Comparison of ENCODE assay signal across 16 cellular contexts in genomic region chr6:137945149-137945498, GRCh38.
DNase-seq lines count a peak whose midpoint lies in the region; ATAC-seq, FAIRE-seq and TF ChIP-seq lines count a peak whose summit lies in the region.
"Had no signal": no experiment of that assay in that cellular context is flagged by ENCODE, and none has a peak within 500 bp of the region (broad histone marks: within the 10 kb centered on the region; RNA-seq: fewer than 3 reads in every experiment).

No MANE protein-coding gene starts in this region.

- DNase-seq in T-helper 1 cell, result no peak
- no peak for DNase-seq in GM23338 (ENCODE audit: low spot score)
- DNase-seq in natural killer cell, result no peak
- DNase-seq in NCI-H1694 treated with DMSO at 0.1 percent for 48 hours (lab: John Stamatoyannopoulos, UW), result no peak
- DNase-seq in NCI-H774 (lab: John Stamatoyannopoulos, UW), result no peak
- no peak for DNase-seq in small intestine
- DNase-seq: activated CD4-positive, alpha-beta T cell treated with anti-CD3 and anti-CD28 coated beads, Interleukin-2, amount 50 U/mL, for 1 hour; NCI-H1048; NK-92 treated with Interleukin-12 subunit alpha and Interleukin-12 subunit beta, amount 100 ng/mL, for 24 hours; stimulated activated CD4-positive, alpha-beta T cell treated with anti-CD3 and anti-CD28 coated beads, Interleukin-4, amount 100 ng/mL, for 1 hour; stimulated activated CD8-positive, alpha-beta memory T cell treated with anti-CD3 and anti-CD28 coated beads, Interleukin-4, amount 100 ng/mL, for 48 hours had no signal

- no peaks in the 10 kb centered on the region for H3K27me3 ChIP-seq in GM23338 (ENCODE audit: insufficient read depth)
- H3K27me3 ChIP-seq in small intestine (ENCODE audit: control insufficient read depth in 2 of 2, insufficient read depth in 2 of 2, low read length in 2 of 2), result no peaks in the 10 kb centered on the region
- H3K27me3 ChIP-seq: gastroesophageal sphincter, neutrophil, tibial nerve had no signal

- H3K79me2 ChIP-seq in GM23338 (replicated peaks; ENCODE audit: insufficient read depth), result no peaks in the 10 kb centered on the region

- ATAC-seq in GM23338 (peak; percentile 23; the same call in 1 of the 3 replicates), natural killer cell (peak in 2 of 3 donors; percentile 17 to 18)

- intact Hi-C loops in natural killer cell (cut with micrococcal nuclease), result loop anchor here (1.0 to 2.0 kb wide), 2 partner anchors 144 to 240 kb away; no protein-coding TSS in a partner anchor

- H4K20me1 ChIP-seq in GM23338 (replicated peaks; ENCODE audit: insufficient read depth), result no peaks in the 10 kb centered on the region

- 12 to 50% (median 33%) methylated on average over 3 of the region's 3 CpGs for WGBS in small intestine, 3 donors

- H3K36me3 ChIP-seq in GM23338 (ENCODE audit: insufficient read depth) (no peaks in the 10 kb centered on the region), small intestine (ENCODE audit: control insufficient read depth in 2 of 2, insufficient read depth in 2 of 2, low read length in 2 of 2) (no peaks in the 10 kb centered on the region)
- H3K36me3 ChIP-seq: gastroesophageal sphincter, neutrophil, tibial nerve had no signal

- no peaks in the 10 kb centered on the region for H3K9me3 Mint-ChIP-seq in T-helper 1 cell treated with Interleukin-12 subunit alpha and Interleukin-12 subunit beta and Interleukin-4 antibody, amounts not matched to agents 30 μg/mL and 1 μg/mL, for 36 hours
- H3K9me3 Mint-ChIP-seq in GM23338 (no peaks in the 10 kb centered on the region), natural killer cell (no peaks in the 10 kb centered on the region)

- H3K36me3 Mint-ChIP-seq in T-helper 1 cell treated with Interleukin-12 subunit alpha and Interleukin-12 subunit beta and Interleukin-4 antibody, amounts not matched to agents 30 μg/mL and 1 μg/mL, for 36 hours (ENCODE audit: low read depth), result no peaks in the 10 kb centered on the region
- H3K36me3 Mint-ChIP-seq in GM23338 (ENCODE audit: low read depth) (no peaks in the 10 kb centered on the region), natural killer cell (no peaks in the 10 kb centered on the region)

- H3K27me3 Mint-ChIP-seq in T-helper 1 cell treated with Interleukin-12 subunit alpha and Interleukin-12 subunit beta and Interleukin-4 antibody, amounts not matched to agents 30 μg/mL and 1 μg/mL, for 36 hours (ENCODE audit: low read depth), result no peaks in the 10 kb centered on the region
- no peaks in the 10 kb centered on the region for H3K27me3 Mint-ChIP-seq in GM23338 (ENCODE audit: insufficient read depth, low read depth, poor library complexity)
- no peaks in the 10 kb centered on the region for H3K27me3 Mint-ChIP-seq in natural killer cell (ENCODE audit: low read depth in 2 of 2)

- H3K4me3 ChIP-seq in GM23338 (no peak overlapping the region), small intestine (ENCODE audit: low read depth in 1 of 2, low read length in 2 of 2) (no peak overlapping the region)
- H3K4me3 ChIP-seq: gastroesophageal sphincter, tibial nerve had no signal

- H2AFZ ChIP-seq in GM23338, result no peak overlapping the region

- TF ChIP-seq CTCF in GM23338 (conservative IDR thresholded peaks at IDR 0.05; ENCODE audit: low read depth in 2 of 2), result no peak
- TF ChIP-seq CTCF in VCaP (conservative IDR thresholded peaks at IDR 0.05), result peak; percentile 51
- peak; percentile 38 for TF ChIP-seq CTCF in natural killer cell (IDR thresholded peaks at IDR 0.05)

- H3K4me1 ChIP-seq in GM23338 (ENCODE audit: insufficient read depth) (no peaks in the 10 kb centered on the region), small intestine (ENCODE audit: control insufficient read depth in 2 of 2, insufficient read depth in 1 of 2, low read depth in 1 of 2, low read length in 1 of 2) (no peaks in the 10 kb centered on the region)
- H3K4me1 ChIP-seq: gastroesophageal sphincter had no signal

- peaks cover 41% of the 10 kb centered on the region for H3K4me1 Mint-ChIP-seq in T-helper 1 cell treated with Interleukin-12 subunit alpha and Interleukin-12 subunit beta and Interleukin-4 antibody, amounts not matched to agents 30 μg/mL and 1 μg/mL, for 36 hours (ENCODE audit: low read depth)
- no peaks in the 10 kb centered on the region; the same call in 1 of the 3 replicates for H3K4me1 Mint-ChIP-seq in GM23338
- peaks cover 24 to 27% of the 10 kb centered on the region in 2 donors for H3K4me1 Mint-ChIP-seq in natural killer cell

- H3K9me3 ChIP-seq in small intestine (ENCODE audit: control insufficient read depth, low read depth), result no peaks in the 10 kb centered on the region
- H3K9me3 ChIP-seq: gastroesophageal sphincter, neutrophil, tibial nerve had no signal

- H3K9me2 ChIP-seq in GM23338 (ENCODE audit: insufficient read depth), result 0 out of 2 replicates have a peak, but pooled peaks cover 3% of the 10 kb centered on the region

- no peak overlapping the region for H3K4me3 Mint-ChIP-seq in T-helper 1 cell treated with Interleukin-12 subunit alpha and Interleukin-12 subunit beta and Interleukin-4 antibody, amounts not matched to agents 30 μg/mL and 1 μg/mL, for 36 hours
- H3K4me3 Mint-ChIP-seq in GM23338 (no peak overlapping the region), natural killer cell (no peak overlapping the region)

- no peak for FAIRE-seq in small intestine (lab: Jason Lieb, UNC)

- H3K27ac ChIP-seq in GM23338 (ENCODE audit: low read depth) (no peak overlapping the region), VCaP (no peak overlapping the region), small intestine (ENCODE audit: low read depth in 1 of 2, low read length in 1 of 2) (no peak overlapping the region)
- H3K27ac ChIP-seq: gastroesophageal sphincter, neutrophil had no signal

- no peaks in the 10 kb centered on the region for H3F3A ChIP-seq in GM23338 (replicated peaks; ENCODE audit: low read depth)

- H3K27ac Mint-ChIP-seq in T-helper 1 cell treated with Interleukin-12 subunit alpha and Interleukin-12 subunit beta and Interleukin-4 antibody, amounts not matched to agents 30 μg/mL and 1 μg/mL, for 36 hours, result peak overlapping the region; percentile 16
- no peak overlapping the region for H3K27ac Mint-ChIP-seq in GM23338
- peak overlapping the region in 1 of 2 donors; percentile 30 for H3K27ac Mint-ChIP-seq in natural killer cell

- H3K4me2 ChIP-seq in GM23338, result no peak overlapping the region

TF ChIP-seq in GM23338, 12 proteins besides CTCF, POLR2A, EP300 and RAD21 (continues in another document):
- no peak for TF ChIP-seq POLR2AphosphoS5 (IDR thresholded peaks at IDR 0.05; ENCODE audit: low read depth)
- TF ChIP-seq, protein P1, sequence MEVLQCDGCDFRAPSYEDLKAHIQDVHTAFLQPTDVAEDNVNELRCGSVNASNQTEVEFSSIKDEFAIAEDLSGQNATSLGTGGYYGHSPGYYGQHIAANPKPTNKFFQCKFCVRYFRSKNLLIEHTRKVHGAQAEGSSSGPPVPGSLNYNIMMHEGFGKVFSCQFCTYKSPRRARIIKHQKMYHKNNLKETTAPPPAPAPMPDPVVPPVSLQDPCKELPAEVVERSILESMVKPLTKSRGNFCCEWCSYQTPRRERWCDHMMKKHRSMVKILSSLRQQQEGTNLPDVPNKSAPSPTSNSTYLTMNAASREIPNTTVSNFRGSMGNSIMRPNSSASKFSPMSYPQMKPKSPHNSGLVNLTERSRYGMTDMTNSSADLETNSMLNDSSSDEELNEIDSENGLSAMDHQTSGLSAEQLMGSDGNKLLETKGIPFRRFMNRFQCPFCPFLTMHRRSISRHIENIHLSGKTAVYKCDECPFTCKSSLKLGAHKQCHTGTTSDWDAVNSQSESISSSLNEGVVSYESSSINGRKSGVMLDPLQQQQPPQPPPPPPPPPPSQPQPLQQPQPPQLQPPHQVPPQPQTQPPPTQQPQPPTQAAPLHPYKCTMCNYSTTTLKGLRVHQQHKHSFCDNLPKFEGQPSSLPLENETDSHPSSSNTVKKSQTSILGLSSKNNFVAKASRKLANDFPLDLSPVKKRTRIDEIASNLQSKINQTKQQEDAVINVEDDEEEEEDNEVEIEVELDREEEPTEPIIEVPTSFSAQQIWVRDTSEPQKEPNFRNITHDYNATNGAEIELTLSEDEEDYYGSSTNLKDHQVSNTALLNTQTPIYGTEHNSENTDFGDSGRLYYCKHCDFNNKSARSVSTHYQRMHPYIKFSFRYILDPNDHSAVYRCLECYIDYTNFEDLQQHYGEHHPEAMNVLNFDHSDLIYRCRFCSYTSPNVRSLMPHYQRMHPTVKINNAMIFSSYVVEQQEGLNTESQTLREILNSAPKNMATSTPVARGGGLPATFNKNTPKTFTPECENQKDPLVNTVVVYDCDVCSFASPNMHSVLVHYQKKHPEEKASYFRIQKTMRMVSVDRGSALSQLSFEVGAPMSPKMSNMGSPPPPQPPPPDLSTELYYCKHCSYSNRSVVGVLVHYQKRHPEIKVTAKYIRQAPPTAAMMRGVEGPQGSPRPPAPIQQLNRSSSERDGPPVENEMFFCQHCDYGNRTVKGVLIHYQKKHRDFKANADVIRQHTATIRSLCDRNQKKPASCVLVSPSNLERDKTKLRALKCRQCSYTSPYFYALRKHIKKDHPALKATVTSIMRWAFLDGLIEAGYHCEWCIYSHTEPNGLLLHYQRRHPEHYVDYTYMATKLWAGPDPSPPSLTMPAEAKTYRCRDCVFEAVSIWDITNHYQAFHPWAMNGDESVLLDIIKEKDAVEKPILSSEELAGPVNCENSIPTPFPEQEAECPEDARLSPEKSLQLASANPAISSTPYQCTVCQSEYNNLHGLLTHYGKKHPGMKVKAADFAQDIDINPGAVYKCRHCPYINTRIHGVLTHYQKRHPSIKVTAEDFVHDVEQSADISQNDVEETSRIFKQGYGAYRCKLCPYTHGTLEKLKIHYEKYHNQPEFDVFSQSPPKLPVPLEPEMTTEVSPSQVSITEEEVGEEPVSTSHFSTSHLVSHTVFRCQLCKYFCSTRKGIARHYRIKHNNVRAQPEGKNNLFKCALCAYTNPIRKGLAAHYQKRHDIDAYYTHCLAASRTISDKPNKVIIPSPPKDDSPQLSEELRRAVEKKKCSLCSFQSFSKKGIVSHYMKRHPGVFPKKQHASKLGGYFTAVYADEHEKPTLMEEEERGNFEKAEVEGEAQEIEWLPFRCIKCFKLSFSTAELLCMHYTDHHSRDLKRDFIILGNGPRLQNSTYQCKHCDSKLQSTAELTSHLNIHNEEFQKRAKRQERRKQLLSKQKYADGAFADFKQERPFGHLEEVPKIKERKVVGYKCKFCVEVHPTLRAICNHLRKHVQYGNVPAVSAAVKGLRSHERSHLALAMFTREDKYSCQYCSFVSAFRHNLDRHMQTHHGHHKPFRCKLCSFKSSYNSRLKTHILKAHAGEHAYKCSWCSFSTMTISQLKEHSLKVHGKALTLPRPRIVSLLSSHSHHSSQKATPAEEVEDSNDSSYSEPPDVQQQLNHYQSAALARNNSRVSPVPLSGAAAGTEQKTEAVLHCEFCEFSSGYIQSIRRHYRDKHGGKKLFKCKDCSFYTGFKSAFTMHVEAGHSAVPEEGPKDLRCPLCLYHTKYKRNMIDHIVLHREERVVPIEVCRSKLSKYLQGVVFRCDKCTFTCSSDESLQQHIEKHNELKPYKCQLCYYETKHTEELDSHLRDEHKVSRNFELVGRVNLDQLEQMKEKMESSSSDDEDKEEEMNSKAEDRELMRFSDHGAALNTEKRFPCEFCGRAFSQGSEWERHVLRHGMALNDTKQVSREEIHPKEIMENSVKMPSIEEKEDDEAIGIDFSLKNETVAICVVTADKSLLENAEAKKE (CRISPR knock-in tag; IDR thresholded peaks at IDR 0.05), result no peak
- no peak for TF ChIP-seq JUNB (IDR thresholded peaks at IDR 0.05; ENCODE audit: unreplicated experiment)

Comparison
In these comparisons a context has a peak if more than half of its experiments do, and no peak if none do; other contexts are left out.
1. CTCF ChIP-seq: peak in VCaP (single experiment) and natural killer cell (single experiment); none in GM23338 (0 of 2).